ENCODE assay signal across 28 cellular contexts in genomic region chr11:92770981-92771380, GRCh38.
"Had no signal": no experiment of that assay in that cellular context is flagged by ENCODE, and none has a peak within 500 bp of the region (broad histone marks: within the 10 kb centered on the region; RNA-seq: fewer than 3 reads in every experiment).

No MANE protein-coding gene starts in this region.

- DNase-seq: activated CD4-positive, alpha-beta memory T cell treated with anti-CD3 and anti-CD28 coated beads, Interleukin-2, amount 10 ng/mL, durations not matched to agents 7 days and 5 days; activated CD4-positive, alpha-beta T cell treated with anti-CD3 and anti-CD28 coated beads for 1 hour; activated CD4-positive, alpha-beta T cell treated with anti-CD3 and anti-CD28 coated beads for 48 hours; activated CD4-positive, CD25-positive, alpha-beta regulatory T cell; activated CD8-positive, alpha-beta memory T cell treated with anti-CD3 and anti-CD28 coated beads for 24 hours; activated CD8-positive, alpha-beta memory T cell treated with anti-CD3 and anti-CD28 coated beads, Interleukin-2, amount 10 ng/mL, durations not matched to agents 7 days and 5 days; activated CD8-positive, alpha-beta memory T cell treated with anti-CD3 and anti-CD28 coated beads, Interleukin-2, amount 50 U/mL, for 48 hours; activated effector memory CD4-positive, alpha-beta T cell treated with Interleukin-2 at 50 U/mL for 16 hours; activated naive CD4-positive, alpha-beta T cell treated with anti-CD3 and anti-CD28 coated beads, Interleukin-2, amount 10 ng/mL, durations not matched to agents 7 days and 5 days; activated naive CD8-positive, alpha-beta T cell treated with anti-CD3 and anti-CD28 coated beads, Interleukin-2, amount 50 U/mL, for 24 hours; activated T-cell treated with anti-CD3 and anti-CD28 coated beads, Interleukin-2, amount 50 U/mL, for 48 hours; brain microvascular endothelial cell; central memory CD4-positive, alpha-beta T cell; MG63; NCI-H1105; NCI-H1417 treated with DMSO at 0.1 percent for 48 hours; NCI-H187 treated with DMSO at 0.1 percent for 48 hours; NCI-H2081; NCI-H226; NCI-H446 treated with DMSO at 0.1 percent for 48 hours; NCI-H524; NCI-H748 treated with DMSO at 0.1 percent for 48 hours; Right ventricle myocardium superior; SW 1271; T-helper 1 cell; T1000; WERI-Rb-1 had no signal

- ATAC-seq: activated CD8-positive, alpha-beta memory T cell treated with anti-CD3 and anti-CD28 coated beads, Interleukin-2, amount 10 ng/mL, durations not matched to agents 7 days and 5 days; activated naive CD8-positive, alpha-beta T cell treated with anti-CD3 and anti-CD28 coated beads, Interleukin-2, amount 50 U/mL, for 24 hours had no signal

- H3K27ac Mint-ChIP-seq: activated CD4-positive, alpha-beta memory T cell treated with anti-CD3 and anti-CD28 coated beads, Interleukin-2, amount 10 ng/mL, durations not matched to agents 7 days and 5 days; activated CD8-positive, alpha-beta memory T cell treated with anti-CD3 and anti-CD28 coated beads, Interleukin-2, amount 10 ng/mL, durations not matched to agents 7 days and 5 days; activated naive CD4-positive, alpha-beta T cell treated with anti-CD3 and anti-CD28 coated beads, Interleukin-2, amount 10 ng/mL, durations not matched to agents 7 days and 5 days; activated naive CD8-positive, alpha-beta T cell; activated naive CD8-positive, alpha-beta T cell treated with anti-CD3 and anti-CD28 coated beads, Interleukin-2, amount 50 U/mL, for 24 hours had no signal

- H3K4me1 Mint-ChIP-seq: activated CD4-positive, alpha-beta memory T cell treated with anti-CD3 and anti-CD28 coated beads, Interleukin-2, amount 10 ng/mL, durations not matched to agents 7 days and 5 days; activated CD8-positive, alpha-beta memory T cell treated with anti-CD3 and anti-CD28 coated beads, Interleukin-2, amount 10 ng/mL, durations not matched to agents 7 days and 5 days had no signal

- H3K9me3 Mint-ChIP-seq: activated CD4-positive, alpha-beta memory T cell treated with anti-CD3 and anti-CD28 coated beads, Interleukin-2, amount 10 ng/mL, durations not matched to agents 7 days and 5 days; activated naive CD4-positive, alpha-beta T cell treated with anti-CD3 and anti-CD28 coated beads, Interleukin-2, amount 10 ng/mL, durations not matched to agents 7 days and 5 days; activated naive CD8-positive, alpha-beta T cell treated with anti-CD3 and anti-CD28 coated beads, Interleukin-2, amount 50 U/mL, for 24 hours had no signal

- H3K4me3 ChIP-seq: MG63 had no signal

- H3K4me3 Mint-ChIP-seq: activated CD4-positive, alpha-beta memory T cell treated with anti-CD3 and anti-CD28 coated beads, Interleukin-2, amount 10 ng/mL, durations not matched to agents 7 days and 5 days; activated CD8-positive, alpha-beta memory T cell treated with anti-CD3 and anti-CD28 coated beads, Interleukin-2, amount 10 ng/mL, durations not matched to agents 7 days and 5 days; activated naive CD4-positive, alpha-beta T cell treated with anti-CD3 and anti-CD28 coated beads, Interleukin-2, amount 10 ng/mL, durations not matched to agents 7 days and 5 days; activated naive CD8-positive, alpha-beta T cell; activated naive CD8-positive, alpha-beta T cell treated with anti-CD3 and anti-CD28 coated beads, Interleukin-2, amount 50 U/mL, for 24 hours had no signal
